ENCODE assay signal across 1 cellular context in genomic region chr7:130063036-130063435, GRCh38.
TF ChIP-seq lines count a peak whose summit lies in the region.

No MANE protein-coding gene starts in this region.

TF ChIP-seq in K562, 482 proteins besides CTCF, POLR2A, EP300 and RAD21 (continued from another document and continues in another):
- no peak for TF ChIP-seq AFF4 (CRISPR knock-in tag; IDR thresholded peaks at IDR 0.05)
- TF ChIP-seq POLR2G (IDR thresholded peaks at IDR 0.05; ENCODE audit: low read depth, low read length): no peak
- TF ChIP-seq IRF9 (tag; IDR thresholded peaks at IDR 0.05): no peak
- no peak for TF ChIP-seq ZNF655 (CRISPR knock-in tag; IDR thresholded peaks at IDR 0.05)
- no peak for TF ChIP-seq BRF2 (IDR thresholded peaks at IDR 0.05; ENCODE audit: borderline replicate concordance, insufficient read depth, insufficient read length)
- TF ChIP-seq E4F1 (CRISPR knock-in tag; IDR thresholded peaks at IDR 0.05; ENCODE audit: borderline replicate concordance): no peak
- TF ChIP-seq FIP1L1 (IDR thresholded peaks at IDR 0.05; ENCODE audit: low read depth, low read length, poor library complexity, severe bottlenecking): no peak
- TF ChIP-seq PRMT5 (CRISPR knock-in tag; IDR thresholded peaks at IDR 0.05): no peak
- TF ChIP-seq ZNF324 (CRISPR knock-in tag; IDR thresholded peaks at IDR 0.05): no peak
- TF ChIP-seq NONO (IDR thresholded peaks at IDR 0.05; ENCODE audit: low read depth in 2 of 2, low read length in 1 of 2): no peak
- TF ChIP-seq TFE3 (CRISPR knock-in tag; IDR thresholded peaks at IDR 0.05): no peak
- 0 out of 2 replicates have a peak, but pooled peaks have one; percentile 0 for TF ChIP-seq ZNF512 (tag; IDR thresholded peaks at IDR 0.05)
- no peak for TF ChIP-seq CREB1 (IDR thresholded peaks at IDR 0.05)
- TF ChIP-seq CREB1 (CRISPR knock-in tag; IDR thresholded peaks at IDR 0.05): no peak
- no peak for TF ChIP-seq NFYB (IDR thresholded peaks at IDR 0.05; ENCODE audit: extremely low read depth, insufficient read length)
- TF ChIP-seq HINFP (tag; conservative IDR thresholded peaks at IDR 0.05; ENCODE audit: low read depth): no peak
- no peak for TF ChIP-seq BACH1 (tag; IDR thresholded peaks at IDR 0.05)
- no peak for TF ChIP-seq RERE (CRISPR knock-in tag; IDR thresholded peaks at IDR 0.05; ENCODE audit: borderline replicate concordance)
- TF ChIP-seq ZNF24 (IDR thresholded peaks at IDR 0.05): 0 out of 2 replicates have a peak, but pooled peaks have one; percentile 21
- no peak for TF ChIP-seq ZNF398 (CRISPR knock-in tag; IDR thresholded peaks at IDR 0.05)
- TF ChIP-seq GTF2B (IDR thresholded peaks at IDR 0.05; ENCODE audit: extremely low read depth, insufficient read length): no peak
- TF ChIP-seq RFX7 (CRISPR knock-in tag; IDR thresholded peaks at IDR 0.05): no peak
- peak; percentile 45; the same call in 1 of the 2 replicates for TF ChIP-seq E2F1 (CRISPR knock-in tag; IDR thresholded peaks at IDR 0.05)
- TF ChIP-seq ZSCAN32 (CRISPR knock-in tag; IDR thresholded peaks at IDR 0.05): no peak
